In genomic region chr16:15564619-15565339, GRCh38 we compare ENCODE assay signal across 24 cellular contexts.
"Had no signal": no experiment of that assay in that cellular context is flagged by ENCODE, and none has a peak within 500 bp of the region (broad histone marks: within the 10 kb centered on the region; RNA-seq: fewer than 3 reads in every experiment).

No MANE protein-coding gene starts in this region.

- H3K27me3 Mint-ChIP-seq: activated naive CD4-positive, alpha-beta T cell treated with anti-CD3 and anti-CD28 coated beads, Interleukin-2, amount 50 U/mL, for 24 hours; naive thymus-derived CD8-positive, alpha-beta T cell; progenitor cell of endocrine pancreas; stimulated activated memory B cell treated with anti-CD40 and anti-IgM and Interleukin-4, amounts not matched to agents 10 μg/mL and 1 μg/mL and 100 μg/mL, for 72 hours had no signal

- H3K4me3 Mint-ChIP-seq: activated naive CD4-positive, alpha-beta T cell treated with anti-CD3 and anti-CD28 coated beads, Interleukin-2, amount 50 U/mL, for 24 hours; immature natural killer cell; naive thymus-derived CD8-positive, alpha-beta T cell; stimulated activated memory B cell treated with anti-CD40 and anti-IgM and Interleukin-4, amounts not matched to agents 10 μg/mL and 1 μg/mL and 100 μg/mL, for 72 hours; WTC11 had no signal

- H3K36me3 ChIP-seq: left lung, transverse colon, uterus had no signal

- DNase-seq: activated gamma-delta T cell treated with Interleukin-2 at 50 U/mL for 16 hours; activated T-cell treated with anti-CD3 and anti-CD28 coated beads, Interleukin-2, amount 50 U/mL, for 1 hour; brain microvascular endothelial cell; caudate nucleus; effector memory CD4-positive, alpha-beta T cell; foreskin melanocyte; glutamatergic neuron; immature natural killer cell; kidney glomerular epithelial cell; left lung; naive thymus-derived CD8-positive, alpha-beta T cell; stimulated activated CD4-positive, alpha-beta T cell treated with anti-CD3 and anti-CD28 coated beads, Interleukin-15, amount 100 ng/mL, for 24 hours; stomach; T-helper 1 cell; transverse colon; uterus had no signal

- H3K4me1 Mint-ChIP-seq: activated naive CD4-positive, alpha-beta T cell treated with anti-CD3 and anti-CD28 coated beads, Interleukin-2, amount 50 U/mL, for 24 hours; naive thymus-derived CD8-positive, alpha-beta T cell had no signal

- H3K4me3 ChIP-seq: ascending aorta, esophagus muscularis mucosa, hepatocyte, left lung, skin epidermis, stomach, transverse colon, uterus had no signal

- H3K36me3 Mint-ChIP-seq: activated naive CD4-positive, alpha-beta T cell treated with anti-CD3 and anti-CD28 coated beads, Interleukin-2, amount 50 U/mL, for 24 hours; WTC11 had no signal

- H3K9me3 Mint-ChIP-seq: activated naive CD4-positive, alpha-beta T cell treated with anti-CD3 and anti-CD28 coated beads, Interleukin-2, amount 50 U/mL, for 24 hours; WTC11 had no signal

- H3K27ac ChIP-seq: ascending aorta, brain microvascular endothelial cell, esophagus muscularis mucosa, hepatocyte, left lung, skin epidermis, stomach, transverse colon, uterus had no signal

- H3K4me1 ChIP-seq: ascending aorta, left lung, uterus had no signal

- H3K4me2 ChIP-seq: hepatocyte had no signal

- H3K9me3 ChIP-seq: ascending aorta, esophagus muscularis mucosa, left lung, stomach, transverse colon, uterus had no signal

- H3K27ac Mint-ChIP-seq: activated naive CD4-positive, alpha-beta T cell treated with anti-CD3 and anti-CD28 coated beads, Interleukin-2, amount 50 U/mL, for 24 hours; stimulated activated memory B cell treated with anti-CD40 and anti-IgM and Interleukin-4, amounts not matched to agents 10 μg/mL and 1 μg/mL and 100 μg/mL, for 72 hours; WTC11 had no signal

- H3K27me3 ChIP-seq: ascending aorta, brain microvascular endothelial cell, esophagus muscularis mucosa, hepatocyte, left lung, stomach, transverse colon, uterus had no signal

- H3K79me2 ChIP-seq: hepatocyte had no signal

- H2AFZ ChIP-seq: hepatocyte had no signal
